Comparison of ENCODE assay signal across 9 cellular contexts in genomic region chr5:95863383-95863757, GRCh38. TPM values are rescaled to one million over a fixed set of nuclear protein-coding genes. Genes with fewer than 3 reads are reported as not detected.
A peak's percentile ranks its signal among the peaks of the same experiment; 100 is the strongest.
DNase-seq lines count a peak whose midpoint lies in the region; ATAC-seq lines count a peak whose summit lies in the region.
"Had no signal": no experiment of that assay in that cellular context is flagged by ENCODE, and none has a peak within 500 bp of the region (broad histone marks: within the 10 kb centered on the region; RNA-seq: fewer than 3 reads in every experiment).

No MANE protein-coding gene starts in this region.

- H3K27ac ChIP-seq in layer of hippocampus (ENCODE audit: low read depth, low read length) (peak overlapping the region; percentile 47), substantia nigra (ENCODE audit: low read depth, low read length, poor library complexity, severe bottlenecking) (peak overlapping the region; percentile 51)

- no peaks in the 10 kb centered on the region for H3K27me3 ChIP-seq in layer of hippocampus (ENCODE audit: control insufficient read depth, insufficient read depth, low read length)

- DNase-seq in M059J (ENCODE audit: low read depth) (peak; percentile 51), amniotic epithelial cell (ENCODE audit: low read depth) (peak; percentile 85), substantia nigra (lab: John Stamatoyannopoulos, UW) (peak in 16 of 49 donors; percentile 12 to 44 (median 27)), DMS53 treated with DMSO at 0.1 percent for 48 hours (lab: John Stamatoyannopoulos, UW; ENCODE audit: unreplicated experiment) (no peak), NCI-H446 treated with DMSO at 0.1 percent for 48 hours (lab: John Stamatoyannopoulos, UW) (no peak), HUDEP-2 (lab: John Stamatoyannopoulos, UW; ENCODE audit: unreplicated experiment in 76 of 76) (no peak)
- DNase-seq: stimulated activated naive CD8-positive, alpha-beta T cell treated with anti-CD3 and anti-CD28 coated beads, Interleukin-15, Interleukin-2, amounts not matched to agents 100 U/mL and 50 U/mL, for 24 hours had no signal

- ATAC-seq in GM18909 (IDR thresholded peaks at IDR 0.05; ENCODE audit: poor library complexity, unreplicated experiment): no peak
- ATAC-seq: stimulated activated naive CD8-positive, alpha-beta T cell treated with anti-CD3 and anti-CD28 coated beads, Interleukin-15, Interleukin-2, amounts not matched to agents 100 U/mL and 50 U/mL, for 24 hours had no signal

RNA-seq across cellular contexts. Expression of gene GLRX, which starts 40.8 kb away (rescaled TPM):
- 34.6 and 38.7 TPM in 2 replicates for total RNA-seq in M059J (2014; rRNA removed; shearing (Covaris generic))

Comparison
In these comparisons a context has a peak if more than half of its experiments do, and no peak if none do; other contexts are left out.
1. DNase-seq: peak in M059J (single experiment) and amniotic epithelial cell (single experiment); none in DMS53 treated with DMSO at 0.1 percent for 48 hours (single experiment), NCI-H446 treated with DMSO at 0.1 percent for 48 hours (single experiment) and HUDEP-2 (0 of 76).